Comparison of ENCODE assay signal across 8 cellular contexts in the genomic region with DNA sequence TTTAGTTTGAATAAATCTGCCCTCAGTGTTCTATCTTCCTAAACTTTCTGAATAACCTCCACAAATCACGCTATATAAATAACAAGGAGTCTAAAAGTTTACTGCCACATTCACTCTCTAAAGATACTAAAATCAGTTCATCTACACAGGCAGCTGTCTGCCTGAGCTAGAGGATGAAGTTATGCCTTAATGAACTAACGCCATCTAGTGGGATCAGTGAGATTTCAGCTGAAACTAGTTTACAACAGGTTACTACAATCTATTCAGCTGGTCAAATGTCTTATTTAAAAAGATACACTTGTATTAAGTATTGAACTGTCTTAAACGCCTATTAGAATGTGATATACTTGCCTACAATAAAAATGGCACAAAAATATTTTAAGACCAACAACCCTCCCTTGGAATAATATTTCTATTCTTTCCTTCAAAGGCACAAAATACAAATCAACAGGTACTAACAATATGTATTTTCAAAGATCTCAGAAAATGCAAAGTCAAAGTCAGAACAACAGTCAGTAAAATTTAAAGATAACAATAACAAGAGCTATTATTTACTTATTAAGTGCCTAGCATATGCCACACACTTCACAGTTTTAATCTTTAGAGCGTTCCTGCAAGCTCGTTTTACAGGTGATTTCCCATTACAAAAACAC.
DNase-seq lines count a peak whose midpoint lies in the region; ATAC-seq and TF ChIP-seq lines count a peak whose summit lies in the region.

No MANE protein-coding gene starts in this region.

- POLR2A ChIA-PET in T-cell (lab: Charles Lee): interaction anchor here in 1 of 2 donors (0.6 kb wide), 4 partner anchors 118 to 164 kb away, joined by 3 to 4 read pairs (median 3); no protein-coding TSS in a partner anchor

- no peak overlapping the region for H3K9ac ChIP-seq in fibroblast of lung (ENCODE audit: insufficient read depth, low read length)

- no peak overlapping the region for H2AFZ ChIP-seq in fibroblast of lung (ENCODE audit: low read length)

- no peaks in the 10 kb centered on the region for H4K20me1 ChIP-seq in fibroblast of lung (ENCODE audit: control insufficient read depth, extremely low read depth, insufficient read depth, low read length)

- DNase-seq in COR-L47 (lab: John Stamatoyannopoulos, UW) (peak; percentile 78), NCI-H187 (lab: John Stamatoyannopoulos, UW) (peak; percentile 37 to 46), T-cell (peak in 11 of 34 experiments; percentile 1 to 22 (median 5)), fibroblast of lung (ENCODE audit: low read depth in 2 of 2) (peak; percentile 64 to 87)

- no peaks in the 10 kb centered on the region for H3K79me2 ChIP-seq in fibroblast of lung (ENCODE audit: control insufficient read depth, insufficient read depth, low read length)

- peaks cover 7% of the 10 kb centered on the region for H3K4me1 ChIP-seq in fibroblast of lung (ENCODE audit: control insufficient read depth, extremely low read depth, insufficient read depth, low read length)

- H3K4me3 Mint-ChIP-seq in T-cell: no peak overlapping the region
- no peak overlapping the region for H3K4me3 Mint-ChIP-seq in nephron

- CTCF ChIA-PET in T-cell (lab: Charles Lee): interaction anchor here (0.5 to 2.1 kb wide), 24 partner anchors 9 to 896 kb away, joined by 3 to 36 read pairs (median 4); a partner anchor contains a TSS

- TF ChIP-seq CTCF in fibroblast of lung (conservative IDR thresholded peaks at IDR 0.05 in 1 of 2, IDR thresholded peaks at IDR 0.05 in 1 of 2; ENCODE audit: low read depth in 1 of 2, low read length in 2 of 2): peak; percentile 72 to 79
- peak; percentile 80 to 83 (median 83) for TF ChIP-seq CTCF in nephron (IDR thresholded peaks at IDR 0.05; ENCODE audit: unreplicated experiment in 3 of 3)

- H3K27ac Mint-ChIP-seq in T-cell: no peak overlapping the region
- peak overlapping the region in 2 of 3 experiments; percentile 0 to 2 for H3K27ac Mint-ChIP-seq in nephron

- H3K9me3 ChIP-seq in fibroblast of lung (ENCODE audit: control insufficient read depth, insufficient read depth, low read depth, low read length): no peaks in the 10 kb centered on the region

- no peaks in the 10 kb centered on the region for H3K36me3 ChIP-seq in fibroblast of lung (ENCODE audit: control insufficient read depth, insufficient read depth, low read length)

- H3K4me3 ChIP-seq in fibroblast of lung (replicated peaks in 1 of 4; ENCODE audit: control extremely low read depth in 1 of 4, insufficient read depth in 1 of 4, low read depth in 3 of 4, low read length in 4 of 4): no peak overlapping the region

- H3K27me3 Mint-ChIP-seq in T-cell (no peaks in the 10 kb centered on the region), nephron (ENCODE audit: low read depth) (no peaks in the 10 kb centered on the region)

- H3K27me3 ChIP-seq in fibroblast of lung (ENCODE audit: control insufficient read depth, insufficient read depth, low read length): no peaks in the 10 kb centered on the region

- H3K4me1 Mint-ChIP-seq in T-cell (peaks cover 2 to 10% (median 8%) of the 10 kb centered on the region in 3 donors), nephron (peaks cover 24% of the 10 kb centered on the region)

- no peak overlapping the region for H3K27ac ChIP-seq in fibroblast of lung (ENCODE audit: insufficient read depth, low read length)

- H3K9me3 Mint-ChIP-seq in T-cell (no peaks in the 10 kb centered on the region), nephron (no peaks in the 10 kb centered on the region)

- peak; percentile 55 for ATAC-seq in GM21526 (IDR thresholded peaks at IDR 0.05; ENCODE audit: low FRiP score, unreplicated experiment)
- ATAC-seq in T-cell (replicated peaks in 1 of 4): peak; percentile 50 to 86 (median 79)
- no peak for ATAC-seq in GM19455 (IDR thresholded peaks at IDR 0.05; ENCODE audit: unreplicated experiment)
- no peak for ATAC-seq in HG03354 (IDR thresholded peaks at IDR 0.05; ENCODE audit: poor library complexity, severe bottlenecking, unreplicated experiment)

- H3K36me3 Mint-ChIP-seq in T-cell: no peaks in the 10 kb centered on the region
- H3K36me3 Mint-ChIP-seq in nephron (ENCODE audit: low read depth): no peaks in the 10 kb centered on the region

- no peak overlapping the region for H3K4me2 ChIP-seq in fibroblast of lung (ENCODE audit: extremely low read depth, insufficient read depth, low read length)

Comparison
In these comparisons a context has a peak if more than half of its experiments do, and no peak if none do; other contexts are left out.
1. ATAC-seq: peak in GM21526 (single experiment) and T-cell (4 of 4); none in GM19455 (single experiment) and HG03354 (single experiment).
2. H3K27ac Mint-ChIP-seq: peak in nephron (2 of 3); none in T-cell (0 of 2).